ENCODE assay signal across 1 cellular context in genomic region chr1:26012862-26013261, GRCh38.
TF ChIP-seq lines count a peak whose summit lies in the region.

No MANE protein-coding gene starts in this region.

TF ChIP-seq in HepG2, 621 proteins besides CTCF, POLR2A, EP300 and RAD21:
- TF ChIP-seq LBX2 (CRISPR knock-in tag; IDR thresholded peaks at IDR 0.05; ENCODE audit: borderline replicate concordance) (no peak), ZNF652 (CRISPR knock-in tag; IDR thresholded peaks at IDR 0.05; ENCODE audit: borderline replicate concordance, low read depth) (peak; percentile 81), SKI (IDR thresholded peaks at IDR 0.05; ENCODE audit: partially characterized antibody) (no peak), HNRNPH1 (optimal IDR thresholded peaks at IDR 0.05; ENCODE audit: low read depth, low read length) (no peak)
